2 cellular contexts compared by ENCODE assay signal in the genomic region with DNA sequence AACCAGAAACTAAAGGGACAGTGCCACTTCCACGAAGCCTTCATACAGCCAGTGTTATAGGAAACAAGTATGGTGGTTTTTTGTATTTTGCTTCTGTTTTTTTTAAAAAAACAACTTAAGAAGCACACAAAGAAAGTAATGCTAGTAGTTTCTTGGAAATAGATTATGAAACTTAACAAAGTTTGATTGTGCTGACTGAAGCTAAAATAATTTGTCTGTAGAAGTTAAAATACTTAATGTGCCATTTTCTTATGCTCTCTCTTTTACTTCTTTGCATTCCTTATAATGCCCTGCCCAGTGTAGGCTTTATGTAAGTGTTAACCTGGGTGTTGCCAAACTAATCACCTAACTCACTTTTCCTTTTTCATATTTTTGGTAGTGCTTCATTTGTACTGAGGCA.
TF ChIP-seq lines count a peak whose summit lies in the region.

No MANE protein-coding gene starts in this region.

TF ChIP-seq in A549, 52 proteins besides CTCF, POLR2A, EP300 and RAD21:
- no peak for TF ChIP-seq HDAC2 (IDR thresholded peaks at IDR 0.05)
- peak; percentile 71 for TF ChIP-seq MAFK (IDR thresholded peaks at IDR 0.05; ENCODE audit: partially characterized antibody)
TF ChIP-seq in A549: peak in this region for 1.

TF ChIP-seq in K562, 482 proteins besides CTCF, POLR2A, EP300 and RAD21:
- TF ChIP-seq ZNF316 (IDR thresholded peaks at IDR 0.05) = peak; percentile 70
- peak; percentile 11; the same call in 1 of the 2 replicates for TF ChIP-seq MAFK (IDR thresholded peaks at IDR 0.05; ENCODE audit: low read length)
- no peak for TF ChIP-seq ZNF134 (CRISPR knock-in tag; conservative IDR thresholded peaks at IDR 0.05)
- TF ChIP-seq MAFG (tag; conservative IDR thresholded peaks at IDR 0.05) = peak; percentile 31; the same call in 1 of the 2 replicates
